Comparison of ENCODE assay signal across 23 cellular contexts in the genomic region with DNA sequence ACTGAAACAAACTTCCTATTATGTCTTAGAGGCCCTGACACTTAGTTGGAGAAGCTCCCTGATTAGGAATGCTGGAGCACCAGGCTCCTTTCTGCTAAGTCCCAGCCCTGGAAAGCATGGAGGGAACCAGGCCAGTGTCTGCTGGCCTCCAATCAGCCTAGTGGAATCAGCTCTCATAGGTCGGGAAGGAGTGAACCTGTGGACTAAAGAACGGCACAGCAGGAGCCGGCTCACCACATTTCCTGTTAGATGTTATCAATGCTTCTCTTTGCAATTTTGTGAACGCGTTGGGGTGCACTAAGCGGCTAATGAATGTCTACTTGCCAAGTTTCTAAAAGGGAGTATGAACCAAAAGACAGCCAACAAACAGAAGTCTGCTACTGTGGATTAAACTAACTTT.
DNase-seq lines count a peak whose midpoint lies in the region; ATAC-seq, FAIRE-seq and TF ChIP-seq lines count a peak whose summit lies in the region.
"Had no signal": no experiment of that assay in that cellular context is flagged by ENCODE, and none has a peak within 500 bp of the region (broad histone marks: within the 10 kb centered on the region; RNA-seq: fewer than 3 reads in every experiment).

No MANE protein-coding gene starts in this region.

- peak; percentile 48 for FAIRE-seq in H54 (lab: Jason Lieb, UNC)

- CTCF ChIA-PET in A673 (lab: Charles Lee): no interaction called here

- H3K4me3 ChIP-seq in A673 (ENCODE audit: low read depth, low read length, poor library complexity, severe bottlenecking) (no peak overlapping the region), ectodermal cell (ENCODE audit: insufficient read depth, low read depth, low read length) (no peak overlapping the region), mucosa of descending colon (no peak overlapping the region)
- H3K4me3 ChIP-seq: hepatocyte, psoas muscle, smooth muscle cell, vagina had no signal

- BruUV-seq in A673 (replicated peaks; lab: Mats Ljungman, UMichigan): no TSS peak

- 61 to 66% methylated on average over 6 of the region's 6 CpGs for WGBS in ectodermal cell, 2 experiments

- H3K27me3 ChIP-seq in A673 (replicated peaks; ENCODE audit: insufficient read depth, low read depth, low read length, poor library complexity) (no peaks in the 10 kb centered on the region), ectodermal cell (ENCODE audit: control insufficient read depth, insufficient read depth, low read length, poor library complexity, severe bottlenecking) (no peaks in the 10 kb centered on the region)
- H3K27me3 ChIP-seq: hepatocyte, vagina had no signal

- no peak overlapping the region for H3K27ac ChIP-seq in A673 (ENCODE audit: low read depth, low read length, poor library complexity, severe bottlenecking)
- peak overlapping the region; percentile 9 for H3K27ac ChIP-seq in ectodermal cell (ENCODE audit: insufficient read depth, low read depth, low read length, poor library complexity, severe bottlenecking)
- H3K27ac ChIP-seq: hepatocyte, psoas muscle, vagina had no signal

- intact Hi-C loops in A673 (cut with micrococcal nuclease; ENCODE audit: unreplicated experiment): no loop called here
- intact Hi-C loops in mucosa of descending colon (cut with DNase I, micrococcal nuclease): loop anchor here in 1 of 2 donors (10.0 kb wide), 1 partner anchor 58 kb away; no protein-coding TSS in a partner anchor

- DNase-seq in A673 (ENCODE audit: low spot score) (peak; percentile 95), H54 (ENCODE audit: insufficient read length, low spot score) (peak; percentile 17), RPMI7951 (ENCODE audit: low read depth) (peak; percentile 16), mucosa of descending colon (no peak), COR-L47 (lab: John Stamatoyannopoulos, UW) (no peak), GM03348 (ENCODE audit: low spot score) (no peak)
- DNase-seq: activated CD4-positive, CD25-positive, alpha-beta regulatory T cell; activated effector memory CD4-positive, alpha-beta T cell treated with anti-CD3 and anti-CD28 coated beads, Interleukin-2, amount 50 U/mL, for 16 hours; amygdala; CD4-positive, alpha-beta T cell; midbrain; NCI-H2029 treated with DMSO at 0.1 percent for 48 hours; NCI-H446; psoas muscle; stimulated activated CD8-positive, alpha-beta memory T cell treated with anti-CD3 and anti-CD28 coated beads, Interleukin-4, amount 100 ng/mL, for 48 hours; substantia nigra; T-cell had no signal

- TF ChIP-seq POLR2A in H54 (IDR thresholded peaks at IDR 0.05; ENCODE audit: low read depth, low read length): no peak

- H3K36me3 ChIP-seq in A673 (ENCODE audit: insufficient read depth, low read length, poor library complexity, severe bottlenecking) (no peaks in the 10 kb centered on the region), ectodermal cell (ENCODE audit: control insufficient read depth, insufficient read depth, low read length) (no peaks in the 10 kb centered on the region), mucosa of descending colon (ENCODE audit: low read depth) (no peaks in the 10 kb centered on the region)
- H3K36me3 ChIP-seq: vagina had no signal

- H3K4me1 ChIP-seq in A673 (ENCODE audit: insufficient read depth, low read length, poor library complexity, severe bottlenecking) (peaks cover 11% of the 10 kb centered on the region), ectodermal cell (ENCODE audit: control insufficient read depth, insufficient read depth, low read length) (no peaks in the 10 kb centered on the region), mucosa of descending colon (ENCODE audit: low read depth) (no peaks in the 10 kb centered on the region)
- H3K4me1 ChIP-seq: psoas muscle, vagina had no signal

- peaks cover 4% of the 10 kb centered on the region for H3K9me3 ChIP-seq in A673 (ENCODE audit: low read depth, low read length, poor library complexity, severe bottlenecking)
- H3K9me3 ChIP-seq in ectodermal cell (ENCODE audit: control insufficient read depth, low read length): no peaks in the 10 kb centered on the region
- no peaks in the 10 kb centered on the region for H3K9me3 ChIP-seq in mucosa of descending colon
- H3K9me3 ChIP-seq: vagina had no signal

- TF ChIP-seq CTCF in A673 (conservative IDR thresholded peaks at IDR 0.05; ENCODE audit: low read depth, low read length) (no peak), mucosa of descending colon (IDR thresholded peaks at IDR 0.05) (no peak)

- POLR2A ChIA-PET in A673 (lab: Charles Lee; ENCODE audit: low non-redundant PET): no interaction called here

- ATAC-seq in HG03039 (IDR thresholded peaks at IDR 0.05; ENCODE audit: unreplicated experiment) (no peak), mucosa of descending colon (no peak)
- ATAC-seq: psoas muscle, Right ventricle myocardium inferior, T-cell had no signal

Comparison
In these comparisons a context has a peak if more than half of its experiments do, and no peak if none do; other contexts are left out.
1. DNase-seq: peak in A673 (single experiment), H54 (single experiment) and RPMI7951 (single experiment); none in mucosa of descending colon (0 of 3), COR-L47 (single experiment) and GM03348 (single experiment).